10 cellular contexts compared by ENCODE assay signal in the genomic region with DNA sequence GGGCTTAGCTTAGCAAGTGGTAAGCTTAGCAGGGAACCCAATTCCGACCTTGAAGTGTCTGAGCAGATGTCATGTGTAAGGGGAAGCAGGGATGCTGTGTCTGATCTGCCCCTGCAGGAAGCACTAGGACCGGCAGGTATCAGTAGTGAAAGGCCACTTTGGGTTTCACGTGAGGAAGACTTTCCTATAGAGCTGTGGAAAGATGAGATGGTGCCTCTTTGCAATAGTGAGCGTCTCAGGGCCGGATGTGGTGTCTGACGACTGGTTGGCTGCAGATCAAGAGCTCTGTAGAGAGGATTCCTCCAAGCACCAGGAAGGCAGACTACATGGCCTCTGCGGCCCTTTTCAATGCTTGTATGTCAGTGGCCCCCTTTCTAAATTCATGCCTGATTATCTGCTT.
DNase-seq lines count a peak whose midpoint lies in the region; ATAC-seq and TF ChIP-seq lines count a peak whose summit lies in the region.
"Had no signal": no experiment of that assay in that cellular context is flagged by ENCODE, and none has a peak within 500 bp of the region (broad histone marks: within the 10 kb centered on the region; RNA-seq: fewer than 3 reads in every experiment).

No MANE protein-coding gene starts in this region.

- H3K4me1 Mint-ChIP-seq in natural killer cell treated with Interleukin-12 subunit alpha and Interleukin-12 subunit beta and Interleukin-15 and Interleukin-18, amount 100 ng/mL, for 72 hours (ENCODE audit: low read depth in 2 of 2), result peaks cover 7 to 13% of the 10 kb centered on the region in 2 donors
- H3K4me1 Mint-ChIP-seq in stimulated activated naive B cell treated with anti-CD40 and anti-IgM and Interleukin-4, amounts not matched to agents 10 μg/mL and 1 μg/mL and 100 μg/mL, for 72 hours, result no peaks in the 10 kb centered on the region

- no peak overlapping the region for H3K4me3 ChIP-seq in left ventricle myocardium inferior
- H3K4me3 ChIP-seq: stomach had no signal

- peak; percentile 73 for DNase-seq in M059J (ENCODE audit: low read depth)
- peak; percentile 8 for DNase-seq in activated T-cell treated with anti-CD3 and anti-CD28 coated beads for 24 hours (ENCODE audit: low read depth)
- no peak for DNase-seq in natural killer cell treated with Interleukin-12 subunit alpha and Interleukin-12 subunit beta and Interleukin-15 and Interleukin-18, amount 100 ng/mL, for 72 hours (ENCODE audit: low spot score)
- no peak for DNase-seq in stimulated activated naive B cell treated with anti-CD40 and anti-IgM and Interleukin-4, amounts not matched to agents 10 μg/mL and 1 μg/mL and 100 μg/mL, for 72 hours
- no peak for DNase-seq in left ventricle myocardium inferior
- no peak for DNase-seq in NCI-H226
- DNase-seq: stomach had no signal

- peaks cover 0 to 7% of the 10 kb centered on the region in 2 donors for H3K27me3 Mint-ChIP-seq in natural killer cell treated with Interleukin-12 subunit alpha and Interleukin-12 subunit beta and Interleukin-15 and Interleukin-18, amount 100 ng/mL, for 72 hours
- no peaks in the 10 kb centered on the region for H3K27me3 Mint-ChIP-seq in stimulated activated naive B cell treated with anti-CD40 and anti-IgM and Interleukin-4, amounts not matched to agents 10 μg/mL and 1 μg/mL and 100 μg/mL, for 72 hours

- H3K27ac Mint-ChIP-seq in natural killer cell treated with Interleukin-12 subunit alpha and Interleukin-12 subunit beta and Interleukin-15 and Interleukin-18, amount 100 ng/mL, for 72 hours, result no peak overlapping the region
- no peak overlapping the region for H3K27ac Mint-ChIP-seq in stimulated activated naive B cell treated with anti-CD40 and anti-IgM and Interleukin-4, amounts not matched to agents 10 μg/mL and 1 μg/mL and 100 μg/mL, for 72 hours

- H3K36me3 Mint-ChIP-seq in natural killer cell treated with Interleukin-12 subunit alpha and Interleukin-12 subunit beta and Interleukin-15 and Interleukin-18, amount 100 ng/mL, for 72 hours, result peaks cover 34% of the 10 kb centered on the region
- peaks cover 1 to 4% of the 10 kb centered on the region in 2 donors for H3K36me3 Mint-ChIP-seq in stimulated activated naive B cell treated with anti-CD40 and anti-IgM and Interleukin-4, amounts not matched to agents 10 μg/mL and 1 μg/mL and 100 μg/mL, for 72 hours

- peak; percentile 59 for ATAC-seq in GM21360 (IDR thresholded peaks at IDR 0.05; ENCODE audit: unreplicated experiment)
- peak; percentile 45 to 73 for ATAC-seq in natural killer cell treated with Interleukin-12 subunit alpha and Interleukin-12 subunit beta and Interleukin-15 and Interleukin-18, amount 100 ng/mL, for 72 hours
- ATAC-seq in SK-N-SH treated with all-trans-retinoic acid at 6 μM for 48 hours, result no peak
- ATAC-seq in stimulated activated naive B cell treated with anti-CD40 and anti-IgM and Interleukin-4, amounts not matched to agents 10 μg/mL and 1 μg/mL and 100 μg/mL, for 72 hours (replicated peaks), result no peak
- ATAC-seq: Right ventricle myocardium inferior had no signal

- no peak overlapping the region for H3K4me3 Mint-ChIP-seq in natural killer cell treated with Interleukin-12 subunit alpha and Interleukin-12 subunit beta and Interleukin-15 and Interleukin-18, amount 100 ng/mL, for 72 hours
- H3K4me3 Mint-ChIP-seq in stimulated activated naive B cell treated with anti-CD40 and anti-IgM and Interleukin-4, amounts not matched to agents 10 μg/mL and 1 μg/mL and 100 μg/mL, for 72 hours, result no peak overlapping the region

- H3K9me3 Mint-ChIP-seq in natural killer cell treated with Interleukin-12 subunit alpha and Interleukin-12 subunit beta and Interleukin-15 and Interleukin-18, amount 100 ng/mL, for 72 hours, result no peaks in the 10 kb centered on the region
- peaks cover 5 to 10% of the 10 kb centered on the region in 2 donors for H3K9me3 Mint-ChIP-seq in stimulated activated naive B cell treated with anti-CD40 and anti-IgM and Interleukin-4, amounts not matched to agents 10 μg/mL and 1 μg/mL and 100 μg/mL, for 72 hours

- no peaks in the 10 kb centered on the region for H3K27me3 ChIP-seq in left ventricle myocardium inferior (ENCODE audit: low read depth)
- H3K27me3 ChIP-seq: stomach had no signal

- H3K4me1 ChIP-seq in left ventricle myocardium inferior, result no peaks in the 10 kb centered on the region
- H3K4me1 ChIP-seq: stomach had no signal

- TF ChIP-seq CTCF in left ventricle myocardium inferior (IDR thresholded peaks at IDR 0.05; ENCODE audit: borderline replicate concordance), result no peak

- peaks cover 10% of the 10 kb centered on the region for H3K9me3 ChIP-seq in left ventricle myocardium inferior (replicated peaks)
- H3K9me3 ChIP-seq: stomach had no signal

- H3K36me3 ChIP-seq in left ventricle myocardium inferior, result no peaks in the 10 kb centered on the region

- no peak overlapping the region for H3K27ac ChIP-seq in left ventricle myocardium inferior (replicated peaks)
- H3K27ac ChIP-seq: stomach had no signal

- intact Hi-C loops in left ventricle myocardium inferior (cut with micrococcal nuclease), result no loop called here

TF ChIP-seq in SK-N-SH treated with all-trans-retinoic acid at 6 μM for 48 hours, 23 proteins besides CTCF, POLR2A, EP300 and RAD21:
- TF ChIP-seq ZFP3 (CRISPR knock-in tag; IDR thresholded peaks at IDR 0.05), result no peak
- TF ChIP-seq TCF4 (CRISPR knock-in tag; IDR thresholded peaks at IDR 0.05; ENCODE audit: borderline replicate concordance), result no peak
- TF ChIP-seq, protein P1, sequence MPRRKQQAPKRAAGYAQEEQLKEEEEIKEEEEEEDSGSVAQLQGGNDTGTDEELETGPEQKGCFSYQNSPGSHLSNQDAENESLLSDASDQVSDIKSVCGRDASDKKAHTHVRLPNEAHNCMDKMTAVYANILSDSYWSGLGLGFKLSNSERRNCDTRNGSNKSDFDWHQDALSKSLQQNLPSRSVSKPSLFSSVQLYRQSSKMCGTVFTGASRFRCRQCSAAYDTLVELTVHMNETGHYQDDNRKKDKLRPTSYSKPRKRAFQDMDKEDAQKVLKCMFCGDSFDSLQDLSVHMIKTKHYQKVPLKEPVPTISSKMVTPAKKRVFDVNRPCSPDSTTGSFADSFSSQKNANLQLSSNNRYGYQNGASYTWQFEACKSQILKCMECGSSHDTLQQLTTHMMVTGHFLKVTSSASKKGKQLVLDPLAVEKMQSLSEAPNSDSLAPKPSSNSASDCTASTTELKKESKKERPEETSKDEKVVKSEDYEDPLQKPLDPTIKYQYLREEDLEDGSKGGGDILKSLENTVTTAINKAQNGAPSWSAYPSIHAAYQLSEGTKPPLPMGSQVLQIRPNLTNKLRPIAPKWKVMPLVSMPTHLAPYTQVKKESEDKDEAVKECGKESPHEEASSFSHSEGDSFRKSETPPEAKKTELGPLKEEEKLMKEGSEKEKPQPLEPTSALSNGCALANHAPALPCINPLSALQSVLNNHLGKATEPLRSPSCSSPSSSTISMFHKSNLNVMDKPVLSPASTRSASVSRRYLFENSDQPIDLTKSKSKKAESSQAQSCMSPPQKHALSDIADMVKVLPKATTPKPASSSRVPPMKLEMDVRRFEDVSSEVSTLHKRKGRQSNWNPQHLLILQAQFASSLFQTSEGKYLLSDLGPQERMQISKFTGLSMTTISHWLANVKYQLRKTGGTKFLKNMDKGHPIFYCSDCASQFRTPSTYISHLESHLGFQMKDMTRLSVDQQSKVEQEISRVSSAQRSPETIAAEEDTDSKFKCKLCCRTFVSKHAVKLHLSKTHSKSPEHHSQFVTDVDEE (CRISPR knock-in tag; IDR thresholded peaks at IDR 0.05), result no peak
- TF ChIP-seq ZNF565 (CRISPR knock-in tag; conservative IDR thresholded peaks at IDR 0.05; ENCODE audit: low read depth), result no peak
- TF ChIP-seq RARB (CRISPR knock-in tag; IDR thresholded peaks at IDR 0.05), result no peak
- TF ChIP-seq PPARA (CRISPR knock-in tag; IDR thresholded peaks at IDR 0.05; ENCODE audit: borderline replicate concordance), result no peak
- no peak for TF ChIP-seq GLIS3 (CRISPR knock-in tag; IDR thresholded peaks at IDR 0.05)
- TF ChIP-seq ZC3H10 (CRISPR knock-in tag; IDR thresholded peaks at IDR 0.05), result no peak

Comparison
In these comparisons a context has a peak if more than half of its experiments do, and no peak if none do; other contexts are left out.
1. ATAC-seq: peak in GM21360 (single experiment) and natural killer cell treated with Interleukin-12 subunit alpha and Interleukin-12 subunit beta and Interleukin-15 and Interleukin-18, amount 100 ng/mL, for 72 hours (2 of 2); none in SK-N-SH treated with all-trans-retinoic acid at 6 μM for 48 hours (single experiment) and stimulated activated naive B cell treated with anti-CD40 and anti-IgM and Interleukin-4, amounts not matched to agents 10 μg/mL and 1 μg/mL and 100 μg/mL, for 72 hours (0 of 2).
2. DNase-seq: peak in M059J (single experiment) and activated T-cell treated with anti-CD3 and anti-CD28 coated beads for 24 hours (single experiment); none in natural killer cell treated with Interleukin-12 subunit alpha and Interleukin-12 subunit beta and Interleukin-15 and Interleukin-18, amount 100 ng/mL, for 72 hours (single experiment), stimulated activated naive B cell treated with anti-CD40 and anti-IgM and Interleukin-4, amounts not matched to agents 10 μg/mL and 1 μg/mL and 100 μg/mL, for 72 hours (single experiment), left ventricle myocardium inferior (single experiment) and NCI-H226 (single experiment).